12 cellular contexts compared by ENCODE assay signal in the genomic region with DNA sequence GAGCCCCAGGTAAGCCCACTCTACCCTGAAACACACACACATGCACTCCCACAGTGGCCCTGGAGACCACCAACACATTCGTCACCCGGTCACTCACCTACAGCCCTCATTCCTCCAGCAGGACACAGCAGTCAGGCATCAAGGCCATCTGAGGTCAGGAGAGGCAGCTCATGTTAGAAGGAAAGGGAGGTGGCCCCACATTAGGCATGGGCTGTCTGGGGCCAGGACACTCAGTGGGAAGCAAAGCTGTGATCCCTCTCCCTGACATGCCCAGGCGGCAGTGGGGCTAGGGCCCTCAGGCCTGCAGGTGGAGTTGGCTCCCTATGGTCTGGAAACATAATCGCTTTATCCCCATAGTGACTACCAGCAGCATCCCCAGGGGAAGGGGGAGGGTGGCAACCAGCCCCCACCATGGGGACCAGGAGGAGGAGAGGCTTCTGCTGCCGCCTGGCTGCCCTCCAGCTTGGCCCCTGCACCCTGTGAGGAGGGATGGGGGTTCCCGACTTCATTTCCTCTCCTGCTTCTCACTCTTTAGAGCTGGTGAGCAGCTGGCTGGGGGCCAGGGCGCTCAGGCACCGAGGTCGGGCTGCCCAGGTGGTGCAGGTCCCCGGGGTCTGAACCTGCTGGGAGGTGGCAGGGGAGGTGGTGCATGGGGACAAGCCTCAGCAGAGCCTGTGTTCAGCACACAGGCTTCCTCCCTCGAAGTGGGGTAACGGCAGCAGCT.
DNase-seq lines count a peak whose midpoint lies in the region; ATAC-seq, FAIRE-seq and TF ChIP-seq lines count a peak whose summit lies in the region.
"Had no signal": no experiment of that assay in that cellular context is flagged by ENCODE, and none has a peak within 500 bp of the region (broad histone marks: within the 10 kb centered on the region; RNA-seq: fewer than 3 reads in every experiment).

No MANE protein-coding gene starts in this region.

- H3K27ac ChIP-seq in Karpas-422 (ENCODE audit: low read length) (no peak overlapping the region), GM12878 (ENCODE audit: control insufficient read depth, insufficient read depth) (no peak overlapping the region)
- no peak overlapping the region for H3K27ac ChIP-seq in CD4-positive, alpha-beta T cell (ENCODE audit: low read depth, low read length)

- H3K27me3 ChIP-seq in GM06990 (replicated peaks; ENCODE audit: control insufficient read depth, insufficient read depth, low read length) (no peaks in the 10 kb centered on the region), Karpas-422 (ENCODE audit: low read length) (no peaks in the 10 kb centered on the region), GM12878 (replicated peaks in 1 of 2; ENCODE audit: control insufficient read depth in 2 of 2, insufficient read depth in 2 of 2, low read length in 1 of 2) (no peaks in the 10 kb centered on the region)
- no peaks in the 10 kb centered on the region for H3K27me3 ChIP-seq in CD4-positive, alpha-beta T cell (ENCODE audit: control insufficient read depth, insufficient read depth, low read length)

- no peaks in the 10 kb centered on the region for H3K9me3 Mint-ChIP-seq in CD4-positive, alpha-beta T cell
- H3K9me3 Mint-ChIP-seq: activated T-cell treated with anti-CD3 and anti-CD28 coated beads, Interleukin-2, amount 50 U/mL, for 24 hours had no signal

- TF ChIP-seq RAD21 in GM12878 (IDR thresholded peaks at IDR 0.05; ENCODE audit: insufficient read depth, low read depth, low read length), result no peak

- H3K4me3 Mint-ChIP-seq in CD4-positive, alpha-beta T cell, result no peak overlapping the region
- H3K4me3 Mint-ChIP-seq: activated T-cell treated with anti-CD3 and anti-CD28 coated beads, Interleukin-2, amount 50 U/mL, for 24 hours; CD4-positive, CD25-positive, alpha-beta regulatory T cell had no signal

- H3K4me1 ChIP-seq in Karpas-422 (ENCODE audit: low read length), result peaks cover 35% of the 10 kb centered on the region
- H3K4me1 ChIP-seq in GM12878 (ENCODE audit: control insufficient read depth, insufficient read depth, low read length), result peaks cover 24% of the 10 kb centered on the region

- TF ChIP-seq EP300 in GM12878 (IDR thresholded peaks at IDR 0.05; ENCODE audit: borderline replicate concordance in 1 of 2, control insufficient read depth in 1 of 2, low read depth in 2 of 2, low read length in 2 of 2), result no peak

- POLR2A ChIA-PET in GM12878 (lab: Charles Lee), result no interaction called here
- POLR2A ChIA-PET in CD4-positive, alpha-beta T cell (lab: Charles Lee), result no interaction called here

- no peaks in the 10 kb centered on the region for H3K4me1 Mint-ChIP-seq in CD4-positive, alpha-beta T cell (ENCODE audit: low read depth)
- H3K4me1 Mint-ChIP-seq: CD4-positive, CD25-positive, alpha-beta regulatory T cell had no signal

- H3K9me3 ChIP-seq in Karpas-422 (ENCODE audit: low read length), result no peaks in the 10 kb centered on the region
- no peaks in the 10 kb centered on the region; the same call in 2 of the 3 replicates for H3K9me3 ChIP-seq in GM12878 (replicated peaks; ENCODE audit: control insufficient read depth, insufficient read depth, low read length)
- no peaks in the 10 kb centered on the region for H3K9me3 ChIP-seq in CD4-positive, alpha-beta T cell (ENCODE audit: control insufficient read depth, low read length)

- H3K36me3 Mint-ChIP-seq in CD4-positive, alpha-beta T cell (ENCODE audit: low read depth), result no peaks in the 10 kb centered on the region
- H3K36me3 Mint-ChIP-seq: CD4-positive, CD25-positive, alpha-beta regulatory T cell had no signal

- RAD21 ChIA-PET in GM12878 (lab: Charles Lee; ENCODE audit: unreplicated experiment), result no interaction called here

- DNase-seq in GM06990 (ENCODE audit: extremely low read depth, insufficient read length) (peak; percentile 62), Karpas-422 (peak; percentile 82), GM12878 (ENCODE audit: low read depth, low spot score) (no peak), NCI-H2081 (lab: John Stamatoyannopoulos, UW) (no peak), left cardiac atrium (no peak), GM20000 (ENCODE audit: low spot score) (no peak)
- no peak for DNase-seq in CD4-positive, alpha-beta T cell
- DNase-seq: activated T-cell treated with anti-CD3 and anti-CD28 coated beads, Interleukin-2, amount 50 U/mL, for 24 hours; CD4-positive, CD25-positive, alpha-beta regulatory T cell; small intestine had no signal

- FAIRE-seq in GM12878 (lab: Jason Lieb, UNC), result no peak
- FAIRE-seq: K562, small intestine had no signal

- H3K4me2 ChIP-seq in Karpas-422 (ENCODE audit: low read depth, low read length, poor library complexity, severe bottlenecking) (peak overlapping the region; percentile 53), GM12878 (ENCODE audit: control insufficient read depth, insufficient read depth) (peak overlapping the region; percentile 41; the same call in 1 of the 2 replicates)

- peak; percentile 63 for ATAC-seq in GM19463 (IDR thresholded peaks at IDR 0.05; ENCODE audit: unreplicated experiment)
- peak; percentile 62 for ATAC-seq in GM12878
- no peak for ATAC-seq in left cardiac atrium
- no peak for ATAC-seq in CD4-positive, alpha-beta T cell (ENCODE audit: poor library complexity)
- ATAC-seq: K562 had no signal

- H2AFZ ChIP-seq in Karpas-422 (ENCODE audit: low read length) (no peak overlapping the region), GM12878 (ENCODE audit: control insufficient read depth, low read depth, low read length) (no peak overlapping the region)

- no peaks in the 10 kb centered on the region for H3K79me2 ChIP-seq in Karpas-422 (ENCODE audit: low read length)
- H3K79me2 ChIP-seq in GM12878 (ENCODE audit: control insufficient read depth, insufficient read depth, low read length), result no peaks in the 10 kb centered on the region

- H3K4me3 ChIP-seq in GM06990 (replicated peaks; ENCODE audit: low read depth, low read length) (no peak overlapping the region), Karpas-422 (ENCODE audit: low read length) (no peak overlapping the region; the same call in 1 of the 2 replicates), GM12878 (no peak overlapping the region)
- H3K4me3 ChIP-seq: K562 had no signal

- H3K36me3 ChIP-seq in GM06990 (ENCODE audit: control insufficient read depth, insufficient read depth, low read length) (no peaks in the 10 kb centered on the region), Karpas-422 (ENCODE audit: insufficient read depth, low read length) (no peaks in the 10 kb centered on the region), GM12878 (ENCODE audit: control insufficient read depth in 2 of 2, insufficient read depth in 2 of 2, low read length in 1 of 2) (no peaks in the 10 kb centered on the region)

- no TSS peak for BruUV-seq in GM12878 (replicated peaks; lab: Mats Ljungman, UMichigan)

- H4K20me1 ChIP-seq in Karpas-422 (ENCODE audit: insufficient read depth, low read depth, low read length) (no peaks in the 10 kb centered on the region), GM12878 (ENCODE audit: control insufficient read depth, insufficient read depth) (no peaks in the 10 kb centered on the region)

- TF ChIP-seq CTCF in GM06990 (IDR thresholded peaks at IDR 0.05; ENCODE audit: insufficient read depth, low read length, poor library complexity, severe bottlenecking) (peak; percentile 12), GM12878 (IDR thresholded peaks at IDR 0.05 in 2 of 3, conservative IDR thresholded peaks at IDR 0.05 in 1 of 3; ENCODE audit: control insufficient read depth in 2 of 3, extremely low read depth in 1 of 3, insufficient read depth in 1 of 3, low read depth in 3 of 3, low read length in 3 of 3) (no peak), GM20000 (IDR thresholded peaks at IDR 0.05; ENCODE audit: extremely low read depth, missing control alignments) (no peak)
- no peak for TF ChIP-seq CTCF in CD4-positive, alpha-beta T cell (IDR thresholded peaks at IDR 0.05)

- H3K27me3 Mint-ChIP-seq in CD4-positive, alpha-beta T cell, result peaks cover 27% of the 10 kb centered on the region

- WGBS in GM12878 (ENCODE audit: insufficient coverage, insufficient replicate concordance, low lambda C conversion rate, missing lambda C conversion rate), result 20% methylated on average over 11 of the region's 12 CpGs

- in situ Hi-C loops in GM12878 (cut with MboI), result no loop called here

- CTCF ChIA-PET in GM12878 (lab: Yijun Ruan, JAX), result no interaction called here
- CTCF ChIA-PET in CD4-positive, alpha-beta T cell (lab: Charles Lee), result no interaction called here

- SMC1A ChIA-PET in GM12878 (lab: Charles Lee; ENCODE audit: uncharacterized antibody, unreplicated experiment), result no interaction called here

- H3K9ac ChIP-seq in Karpas-422 (ENCODE audit: low read length) (0 out of 2 replicates have a peak overlapping the region, but pooled peaks have one; percentile 16), GM12878 (ENCODE audit: control insufficient read depth, insufficient read depth, low read length) (no peak overlapping the region)

- H3K27ac Mint-ChIP-seq in CD4-positive, alpha-beta T cell, result no peak overlapping the region
- H3K27ac Mint-ChIP-seq: activated T-cell treated with anti-CD3 and anti-CD28 coated beads, Interleukin-2, amount 50 U/mL, for 24 hours; CD4-positive, CD25-positive, alpha-beta regulatory T cell had no signal

- intact Hi-C loops in GM12878 (cut with micrococcal nuclease; ENCODE audit: unreplicated experiment) (no loop called here), left cardiac atrium (cut with DNase I) (no loop called here)
- intact Hi-C loops in CD4-positive, alpha-beta T cell (cut with DNase I, micrococcal nuclease), result no loop called here

- H3K9me2 ChIP-seq in Karpas-422 (replicated peaks; ENCODE audit: insufficient read depth, low read length), result no peaks in the 10 kb centered on the region

- TF ChIP-seq POLR2A in GM12878 (IDR thresholded peaks at IDR 0.05; ENCODE audit: low read depth, low read length), result no peak

TF ChIP-seq in GM12878, 131 proteins besides CTCF, POLR2A, EP300 and RAD21 (continues in another document):
- TF ChIP-seq ZNF24 (IDR thresholded peaks at IDR 0.05), result no peak
- no peak for TF ChIP-seq CHD2 (IDR thresholded peaks at IDR 0.05; ENCODE audit: borderline replicate concordance, low read depth, low read length)
- TF ChIP-seq SMC3 (IDR thresholded peaks at IDR 0.05; ENCODE audit: borderline replicate concordance, low read length), result no peak
- no peak for TF ChIP-seq PAX8 (IDR thresholded peaks at IDR 0.05)
- no peak for TF ChIP-seq CHD4 (IDR thresholded peaks at IDR 0.05)
- TF ChIP-seq MTA3 (IDR thresholded peaks at IDR 0.05; ENCODE audit: borderline replicate concordance, low read length), result no peak

Comparison
In these comparisons a context has a peak if more than half of its experiments do, and no peak if none do; other contexts are left out.
1. DNase-seq: peak in GM06990 (single experiment) and Karpas-422 (single experiment); none in GM12878 (single experiment), NCI-H2081 (0 of 2), left cardiac atrium (single experiment), CD4-positive, alpha-beta T cell (0 of 10) and GM20000 (single experiment).
2. ATAC-seq: peak in GM19463 (single experiment) and GM12878 (single experiment); none in left cardiac atrium (0 of 2) and CD4-positive, alpha-beta T cell (single experiment).